In genomic region chr3:10193692-10194327, GRCh38 we compare ENCODE assay signal across 9 cellular contexts. TPM values are rescaled to one million over a fixed set of nuclear protein-coding genes. Genes with fewer than 3 reads are reported as not detected.
DNase-seq lines count a peak whose midpoint lies in the region; ATAC-seq lines count a peak whose summit lies in the region.
"Had no signal": no experiment of that assay in that cellular context is flagged by ENCODE, and none has a peak within 500 bp of the region (broad histone marks: within the 10 kb centered on the region; RNA-seq: fewer than 3 reads in every experiment).

No MANE protein-coding gene starts in this region.

- peak overlapping the region; percentile 28; the same call in 1 of the 2 replicates for H3K27ac ChIP-seq in HUES6 (ENCODE audit: low read depth, low read length)

- H3K9me3 Mint-ChIP-seq in activated T-helper 1 cell treated with anti-CD3 and anti-CD28 coated beads, Interleukin-12 subunit alpha, Interleukin-12 subunit beta, Interleukin-2, Interleukin-4 antibody, amounts not matched to agents 30 ng/mL and 10 ng/mL and 1 ng/mL, durations not matched to agents 14 hours and 24 hours and 36 hours = no peaks in the 10 kb centered on the region
- no peaks in the 10 kb centered on the region for H3K9me3 Mint-ChIP-seq in immature natural killer cell

- peaks cover 78% of the 10 kb centered on the region for H3K4me1 Mint-ChIP-seq in activated T-helper 1 cell treated with anti-CD3 and anti-CD28 coated beads, Interleukin-12 subunit alpha, Interleukin-12 subunit beta, Interleukin-2, Interleukin-4 antibody, amounts not matched to agents 30 ng/mL and 10 ng/mL and 1 ng/mL, durations not matched to agents 14 hours and 24 hours and 36 hours (ENCODE audit: low read depth)
- H3K4me1 Mint-ChIP-seq in immature natural killer cell = peaks cover 88 to 95% of the 10 kb centered on the region in 2 donors

- intact Hi-C loops in activated T-helper 1 cell treated with anti-CD3 and anti-CD28 coated beads, Interleukin-12 subunit alpha, Interleukin-12 subunit beta, Interleukin-2, Interleukin-4 antibody, amounts not matched to agents 30 ng/mL and 10 ng/mL and 1 ng/mL, durations not matched to agents 14 hours and 24 hours and 36 hours (cut with micrococcal nuclease) = loop anchor here (2.0 kb wide), 2 partner anchors 51 to 79 kb away; partner anchors contain the start of gene BRK1

- no peak for DNase-seq in activated T-helper 1 cell treated with anti-CD3 and anti-CD28 coated beads, Interleukin-12 subunit alpha, Interleukin-12 subunit beta, Interleukin-2, Interleukin-4 antibody, amounts not matched to agents 30 ng/mL and 10 ng/mL and 1 ng/mL, durations not matched to agents 14 hours and 24 hours and 36 hours (ENCODE audit: low spot score)
- DNase-seq in immature natural killer cell (no peak), activated gamma-delta T cell (lab: John Stamatoyannopoulos, UW) (no peak), COR-L47 (lab: John Stamatoyannopoulos, UW) (no peak)
- DNase-seq in stimulated activated CD8-positive, alpha-beta memory T cell treated with anti-CD3 and anti-CD28 coated beads, Interleukin-4, amount 100 ng/mL, for 48 hours = peak; percentile 37
- DNase-seq: NCI-H1436 treated with DMSO at 0.1 percent for 48 hours had no signal

- H3K27me3 Mint-ChIP-seq in activated T-helper 1 cell treated with anti-CD3 and anti-CD28 coated beads, Interleukin-12 subunit alpha, Interleukin-12 subunit beta, Interleukin-2, Interleukin-4 antibody, amounts not matched to agents 30 ng/mL and 10 ng/mL and 1 ng/mL, durations not matched to agents 14 hours and 24 hours and 36 hours (ENCODE audit: insufficient read depth) = no peaks in the 10 kb centered on the region
- H3K27me3 Mint-ChIP-seq in immature natural killer cell (ENCODE audit: low read depth in 3 of 3) = peaks cover 2 to 18% (median 10%) of the 10 kb centered on the region in 3 donors

- peak overlapping the region; percentile 63 for H3K4me3 Mint-ChIP-seq in activated T-helper 1 cell treated with anti-CD3 and anti-CD28 coated beads, Interleukin-12 subunit alpha, Interleukin-12 subunit beta, Interleukin-2, Interleukin-4 antibody, amounts not matched to agents 30 ng/mL and 10 ng/mL and 1 ng/mL, durations not matched to agents 14 hours and 24 hours and 36 hours
- H3K4me3 Mint-ChIP-seq in immature natural killer cell = peak overlapping the region; percentile 80 to 90 (median 85)

- no peak overlapping the region for H3K9ac ChIP-seq in HUES6 (ENCODE audit: low read length)

- no peak for ATAC-seq in HG02759 (IDR thresholded peaks at IDR 0.05; ENCODE audit: unreplicated experiment)
- no peak for ATAC-seq in GM18873 (IDR thresholded peaks at IDR 0.05; ENCODE audit: low FRiP score, unreplicated experiment)

- H3K36me3 Mint-ChIP-seq in activated T-helper 1 cell treated with anti-CD3 and anti-CD28 coated beads, Interleukin-12 subunit alpha, Interleukin-12 subunit beta, Interleukin-2, Interleukin-4 antibody, amounts not matched to agents 30 ng/mL and 10 ng/mL and 1 ng/mL, durations not matched to agents 14 hours and 24 hours and 36 hours (ENCODE audit: low read depth) = peaks cover 9% of the 10 kb centered on the region
- H3K36me3 Mint-ChIP-seq in immature natural killer cell = peaks cover 0 to 15% (median 6%) of the 10 kb centered on the region in 3 donors

- H3K27me3 ChIP-seq in HUES6 (ENCODE audit: control insufficient read depth, insufficient read depth, low read length) = no peaks in the 10 kb centered on the region

- no peaks in the 10 kb centered on the region for H3K36me3 ChIP-seq in HUES6 (ENCODE audit: control insufficient read depth, insufficient read depth, low read length)

- H3K27ac Mint-ChIP-seq in activated T-helper 1 cell treated with anti-CD3 and anti-CD28 coated beads, Interleukin-12 subunit alpha, Interleukin-12 subunit beta, Interleukin-2, Interleukin-4 antibody, amounts not matched to agents 30 ng/mL and 10 ng/mL and 1 ng/mL, durations not matched to agents 14 hours and 24 hours and 36 hours = peak overlapping the region; percentile 82
- H3K27ac Mint-ChIP-seq in immature natural killer cell = peak overlapping the region; percentile 96 to 100 (median 98)

- no peak overlapping the region for H3K4me3 ChIP-seq in HUES6 (ENCODE audit: low read depth, low read length)

- no peaks in the 10 kb centered on the region for H3K9me3 ChIP-seq in HUES6 (ENCODE audit: control insufficient read depth, insufficient read depth, low read depth, low read length)

- peaks cover 6% of the 10 kb centered on the region; the same call in 1 of the 2 replicates for H3K4me1 ChIP-seq in HUES6 (ENCODE audit: control insufficient read depth, insufficient read depth, low read length)

RNA-seq across cellular contexts. Expression of gene IRAK2, which starts 29.1 kb away (rescaled TPM):
- 8.1 and 8.6 TPM in 2 replicates for total RNA-seq in activated T-helper 1 cell treated with anti-CD3 and anti-CD28 coated beads, Interleukin-12 subunit alpha, Interleukin-12 subunit beta, Interleukin-2, Interleukin-4 antibody, amounts not matched to agents 30 ng/mL and 10 ng/mL and 1 ng/mL, durations not matched to agents 14 hours and 24 hours and 36 hours
- polyA plus RNA-seq in immature natural killer cell = 10 to 100 TPM; 14.5 to 37.5 (median 37.1) TPM

RNA-seq across cellular contexts. Expression of gene VHL, which starts 52.2 kb away (rescaled TPM):
- 59.6 and 65.8 TPM in 2 replicates for total RNA-seq in activated T-helper 1 cell treated with anti-CD3 and anti-CD28 coated beads, Interleukin-12 subunit alpha, Interleukin-12 subunit beta, Interleukin-2, Interleukin-4 antibody, amounts not matched to agents 30 ng/mL and 10 ng/mL and 1 ng/mL, durations not matched to agents 14 hours and 24 hours and 36 hours
- 10 to 100 TPM in 2 of 3 donors, 1 to 10 TPM in 1; 6.6 to 47.8 (median 12.7) TPM for polyA plus RNA-seq in immature natural killer cell

RNA-seq across cellular contexts. Expression of gene TATDN2, which starts 54.4 kb away (rescaled TPM):
- 80.4 and 81.5 TPM in 2 replicates for total RNA-seq in activated T-helper 1 cell treated with anti-CD3 and anti-CD28 coated beads, Interleukin-12 subunit alpha, Interleukin-12 subunit beta, Interleukin-2, Interleukin-4 antibody, amounts not matched to agents 30 ng/mL and 10 ng/mL and 1 ng/mL, durations not matched to agents 14 hours and 24 hours and 36 hours
- 10 to 100 TPM in 2 of 3 donors, 1 to 10 TPM in 1; 8.4 to 27.7 (median 10.6) TPM for polyA plus RNA-seq in immature natural killer cell
